22 cellular contexts compared by ENCODE assay signal in genomic region chr3:187103251-187103650, GRCh38.
"Had no signal": no experiment of that assay in that cellular context is flagged by ENCODE, and none has a peak within 500 bp of the region (broad histone marks: within the 10 kb centered on the region; RNA-seq: fewer than 3 reads in every experiment).

No MANE protein-coding gene starts in this region.

- DNase-seq: Kasumi-1, MM.1S, NCI-H1092 treated with DMSO at 0.1 percent for 48 hours, NCI-H1436, NCI-H187, NCI-H2029, NCI-H2081 treated with DMSO at 0.1 percent for 48 hours, NCI-H2171, NCI-H226, NCI-H446, NCI-H510A, NCI-H524 treated with DMSO at 0.1 percent for 48 hours, NCI-H69, NCI-H774, Right ventricle myocardium superior, RPMI8226, SIG-M5 had no signal

- H3K9me3 ChIP-seq: SJSA1 had no signal

- H3K27me3 Mint-ChIP-seq: IgD-negative memory B cell had no signal

- H3K4me3 ChIP-seq: K562, SJSA1, SK-N-MC had no signal

- H3K27me3 ChIP-seq: SJSA1 had no signal

- ATAC-seq: K562 had no signal

- H3K27ac ChIP-seq: HL-60, SJSA1, SK-N-MC had no signal

- H3K36me3 ChIP-seq: SJSA1 had no signal
